Comparison of ENCODE assay signal across 9 cellular contexts in the genomic region with DNA sequence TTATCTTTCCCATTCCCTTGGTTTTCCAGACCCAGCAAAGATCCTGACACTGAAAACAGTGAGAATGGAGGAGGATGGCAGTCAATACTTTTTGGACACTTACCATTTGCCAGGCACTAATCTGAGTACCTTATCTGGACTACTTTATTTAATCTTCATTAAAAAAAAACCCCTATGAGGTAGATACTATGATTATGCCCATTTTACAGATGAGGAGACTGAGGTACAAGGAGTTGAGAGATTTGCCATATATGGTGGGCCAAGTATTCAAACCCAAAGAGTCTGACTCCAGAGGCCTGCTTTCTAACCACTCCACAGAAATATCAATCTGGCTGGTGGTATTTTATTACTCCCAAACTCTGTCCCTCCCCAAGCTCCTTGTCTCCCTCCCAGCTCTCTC. TPM values are rescaled to one million over a fixed set of nuclear protein-coding genes. Genes with fewer than 3 reads are reported as not detected.
"Had no signal": no experiment of that assay in that cellular context is flagged by ENCODE, and none has a peak within 500 bp of the region (broad histone marks: within the 10 kb centered on the region; RNA-seq: fewer than 3 reads in every experiment).

No MANE protein-coding gene starts in this region.

- H3K36me3 ChIP-seq: HAP-1 had no signal

- DNase-seq: GM23248, GOT3, H9, HCEC 1CT, HFFc6 had no signal

- H3K9me3 ChIP-seq: HAP-1 had no signal

- H2AFZ ChIP-seq: GM23248, GM23338 had no signal

- ATAC-seq: GM23338, HCT116 had no signal

- H3K4me3 ChIP-seq: GM23248, GM23338, HAP-1 had no signal

- H3K4me1 ChIP-seq: HAP-1 had no signal

- H3K9ac ChIP-seq: GM23248 had no signal

- H3K27ac ChIP-seq: GM23248 had no signal

- FAIRE-seq: H54 had no signal

- H3K4me2 ChIP-seq: GM23338 had no signal

RNA-seq across cellular contexts. Expression of gene HCN4, which starts 19.6 kb away (rescaled TPM):
- total RNA-seq: GM23248, HFFc6 had no signal
